Comparison of ENCODE assay signal across 21 cellular contexts in the genomic region with DNA sequence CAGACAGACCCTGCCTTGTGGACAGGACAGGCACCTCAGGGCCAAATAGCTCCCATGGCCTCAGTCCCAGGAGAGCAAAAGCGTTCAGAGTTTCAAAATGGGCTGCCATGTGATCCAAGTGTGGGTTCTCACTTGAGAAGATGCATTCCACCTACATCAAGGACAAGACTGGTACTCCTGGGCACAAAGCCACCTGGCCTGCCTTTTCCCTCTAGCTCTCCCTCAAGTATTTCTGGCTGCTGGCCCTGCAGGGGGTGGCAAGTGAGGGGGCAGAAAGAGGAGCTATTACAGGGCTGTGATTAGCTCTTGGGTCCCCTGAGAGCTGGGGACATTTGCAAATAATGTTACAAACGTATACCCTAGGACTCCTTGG. TPM values are rescaled to one million over a fixed set of nuclear protein-coding genes. Genes with fewer than 3 reads are reported as not detected.
"Had no signal": no experiment of that assay in that cellular context is flagged by ENCODE, and none has a peak within 500 bp of the region (broad histone marks: within the 10 kb centered on the region; RNA-seq: fewer than 3 reads in every experiment).

No MANE protein-coding gene starts in this region.

- H3K27ac ChIP-seq: neural progenitor cell, pancreas, SJSA1 had no signal

- H3K9ac ChIP-seq: neural progenitor cell had no signal

- H3K4me2 ChIP-seq: neural progenitor cell had no signal

- H2AFZ ChIP-seq: neural progenitor cell had no signal

- H3K9me3 ChIP-seq: breast epithelium, pancreas, SJSA1 had no signal

- ATAC-seq: pancreas had no signal

- H3K36me3 ChIP-seq: neural progenitor cell had no signal

- H3K4me1 ChIP-seq: neural progenitor cell, pancreas had no signal

- H3K4me3 ChIP-seq: breast epithelium, neural progenitor cell, pancreas, SJSA1 had no signal

- H3K27me3 ChIP-seq: breast epithelium, neural progenitor cell, pancreas, SJSA1 had no signal

- DNase-seq: activated B cell treated with CpG ODN at 0.5 μM for 24 hours; activated CD4-positive, alpha-beta T cell treated with anti-CD3 and anti-CD28 coated beads, Interleukin-2, amount 10 ng/mL, durations not matched to agents 7 days and 5 days; activated naive CD4-positive, alpha-beta T cell; activated naive CD8-positive, alpha-beta T cell treated with anti-CD3 and anti-CD28 coated beads, Interleukin-2, amount 10 ng/mL, durations not matched to agents 7 days and 5 days; dermis blood vessel endothelial cell; erythroblast; immature natural killer cell; midbrain; naive B cell; small intestine; stimulated activated CD4-positive, alpha-beta T cell treated with anti-CD3 and anti-CD28 coated beads, Interleukin-4, amount 100 ng/mL, for 24 hours; stimulated activated naive CD4-positive, alpha-beta T cell; substantia nigra; T-helper 2 cell had no signal

RNA-seq across cellular contexts. Expression of a gene that starts 6.5 kb away (rescaled TPM):
- polyA plus RNA-seq: immature natural killer cell had no signal

RNA-seq across cellular contexts. Expression of a gene that starts 20.0 kb away (rescaled TPM):
- total RNA-seq: activated B cell treated with CpG ODN at 0.5 μM for 24 hours; activated naive CD8-positive, alpha-beta T cell treated with anti-CD3 and anti-CD28 coated beads, Interleukin-2, amount 10 ng/mL, durations not matched to agents 7 days and 5 days; breast epithelium; cerebellum; dermis blood vessel endothelial cell; glomerular endothelial cell; lung microvascular endothelial cell; pancreas; SJSA1 had no signal
- polyA plus RNA-seq: immature natural killer cell, pancreas had no signal

RNA-seq across cellular contexts. Expression of a gene that starts 38.0 kb away (rescaled TPM):
- total RNA-seq: activated B cell treated with CpG ODN at 0.5 μM for 24 hours; activated CD4-positive, alpha-beta T cell treated with anti-CD3 and anti-CD28 coated beads, Interleukin-2, amount 10 ng/mL, durations not matched to agents 7 days and 5 days; activated naive CD8-positive, alpha-beta T cell treated with anti-CD3 and anti-CD28 coated beads, Interleukin-2, amount 10 ng/mL, durations not matched to agents 7 days and 5 days; dermis blood vessel endothelial cell; lung microvascular endothelial cell; pancreas had no signal
- polyA plus RNA-seq: immature natural killer cell had no signal
